ENCODE assay signal across 11 cellular contexts in genomic region chr16:30068333-30068732, GRCh38. TPM values are rescaled to one million over a fixed set of nuclear protein-coding genes. Genes with fewer than 3 reads are reported as not detected.
DNase-seq lines count a peak whose midpoint lies in the region; ATAC-seq, FAIRE-seq and TF ChIP-seq lines count a peak whose summit lies in the region.
"Had no signal": no experiment of that assay in that cellular context is flagged by ENCODE, and none has a peak within 500 bp of the region (broad histone marks: within the 10 kb centered on the region; RNA-seq: fewer than 3 reads in every experiment).

No MANE protein-coding gene starts in this region.

- peak overlapping the region; percentile 39 for H3K4me3 Mint-ChIP-seq in activated CD4-positive, alpha-beta T cell treated with anti-CD3 and anti-CD28 coated beads, Interleukin-2, amount 10 ng/mL, durations not matched to agents 7 days and 5 days
- H3K4me3 Mint-ChIP-seq in endothelial cell (ENCODE audit: unreplicated experiment), result peak overlapping the region; percentile 56
- peak overlapping the region; percentile 97 for H3K4me3 Mint-ChIP-seq in stimulated activated effector memory CD8-positive, alpha-beta T cell treated with anti-CD3 and anti-CD28 coated beads, Interleukin-12 subunit alpha, Interleukin-12 subunit beta, amount 100 ng/mL, for 72 hours

- H3K4me3 ChIP-seq in RWPE2 (ENCODE audit: severe bottlenecking) (no peak overlapping the region), BE2C (ENCODE audit: low read depth, low read length) (no peak overlapping the region)

- H3K27me3 ChIP-seq in RWPE2 (ENCODE audit: insufficient read depth, poor library complexity, severe bottlenecking) (no peaks in the 10 kb centered on the region), BE2C (no peaks in the 10 kb centered on the region)

- H3K4me1 Mint-ChIP-seq in activated CD4-positive, alpha-beta T cell treated with anti-CD3 and anti-CD28 coated beads, Interleukin-2, amount 10 ng/mL, durations not matched to agents 7 days and 5 days, result peaks cover 40% of the 10 kb centered on the region
- peaks cover 14% of the 10 kb centered on the region for H3K4me1 Mint-ChIP-seq in endothelial cell (ENCODE audit: unreplicated experiment)
- peaks cover 51% of the 10 kb centered on the region for H3K4me1 Mint-ChIP-seq in stimulated activated effector memory CD8-positive, alpha-beta T cell treated with anti-CD3 and anti-CD28 coated beads, Interleukin-12 subunit alpha, Interleukin-12 subunit beta, amount 100 ng/mL, for 72 hours

- DNase-seq in activated CD4-positive, alpha-beta T cell treated with anti-CD3 and anti-CD28 coated beads, Interleukin-2, amount 10 ng/mL, durations not matched to agents 7 days and 5 days, result no peak
- no peak for DNase-seq in activated CD4-positive, alpha-beta T cell treated with anti-CD3 and anti-CD28 coated beads, Interleukin-2, amount 50 U/mL, for 48 hours
- no peak for DNase-seq in RWPE2 (ENCODE audit: low spot score)
- no peak for DNase-seq in endothelial cell (ENCODE audit: low spot score)
- DNase-seq in stimulated activated effector memory CD8-positive, alpha-beta T cell treated with anti-CD3 and anti-CD28 coated beads, Interleukin-12 subunit alpha, Interleukin-12 subunit beta, amount 100 ng/mL, for 72 hours (ENCODE audit: low spot score in 2 of 2), result no peak
- DNase-seq in D721Med (ENCODE audit: insufficient read length, low spot score), result no peak
- DNase-seq in putamen (ENCODE audit: low spot score), result no peak
- no peak for DNase-seq in BE2C
- DNase-seq: left colon, NCI-H146, SIG-M5 had no signal

- H3K27me3 Mint-ChIP-seq in activated CD4-positive, alpha-beta T cell treated with anti-CD3 and anti-CD28 coated beads, Interleukin-2, amount 10 ng/mL, durations not matched to agents 7 days and 5 days, result no peaks in the 10 kb centered on the region
- H3K27me3 Mint-ChIP-seq in endothelial cell (ENCODE audit: unreplicated experiment), result peaks cover 10% of the 10 kb centered on the region

- peak overlapping the region; percentile 77 for H3K27ac Mint-ChIP-seq in activated CD4-positive, alpha-beta T cell treated with anti-CD3 and anti-CD28 coated beads, Interleukin-2, amount 10 ng/mL, durations not matched to agents 7 days and 5 days
- H3K27ac Mint-ChIP-seq in endothelial cell (ENCODE audit: unreplicated experiment), result peak overlapping the region; percentile 64
- peak overlapping the region; percentile 79 for H3K27ac Mint-ChIP-seq in stimulated activated effector memory CD8-positive, alpha-beta T cell treated with anti-CD3 and anti-CD28 coated beads, Interleukin-12 subunit alpha, Interleukin-12 subunit beta, amount 100 ng/mL, for 72 hours

- H3K4me1 ChIP-seq in RWPE2 (ENCODE audit: insufficient read depth, poor library complexity, severe bottlenecking), result peaks cover 12% of the 10 kb centered on the region
- peaks cover 5% of the 10 kb centered on the region; the same call in 1 of the 2 replicates for H3K4me1 ChIP-seq in BE2C

- CTCF ChIA-PET in activated CD4-positive, alpha-beta T cell treated with anti-CD3 and anti-CD28 coated beads, Interleukin-2, amount 10 ng/mL, durations not matched to agents 7 days and 5 days (lab: Charles Lee), result interaction anchor here (1.3 to 1.8 kb wide), 2 partner anchors 11 to 16 kb away, joined by 3 to 4 read pairs; a partner anchor contains a TSS

- POLR2A ChIA-PET in activated CD4-positive, alpha-beta T cell treated with anti-CD3 and anti-CD28 coated beads, Interleukin-2, amount 10 ng/mL, durations not matched to agents 7 days and 5 days (lab: Charles Lee), result no interaction called here

- H3K36me3 ChIP-seq in RWPE2 (ENCODE audit: low read depth) (peaks cover 68% of the 10 kb centered on the region), BE2C (peaks cover 73% of the 10 kb centered on the region)

- H3K9me3 ChIP-seq in RWPE2 (ENCODE audit: severe bottlenecking) (no peaks in the 10 kb centered on the region), BE2C (no peaks in the 10 kb centered on the region)

- H3K9me3 Mint-ChIP-seq in activated CD4-positive, alpha-beta T cell treated with anti-CD3 and anti-CD28 coated beads, Interleukin-2, amount 10 ng/mL, durations not matched to agents 7 days and 5 days, result no peaks in the 10 kb centered on the region
- H3K9me3 Mint-ChIP-seq in endothelial cell (ENCODE audit: unreplicated experiment), result no peaks in the 10 kb centered on the region
- no peaks in the 10 kb centered on the region for H3K9me3 Mint-ChIP-seq in stimulated activated effector memory CD8-positive, alpha-beta T cell treated with anti-CD3 and anti-CD28 coated beads, Interleukin-12 subunit alpha, Interleukin-12 subunit beta, amount 100 ng/mL, for 72 hours

- FAIRE-seq in D721Med (lab: Jason Lieb, UNC), result no peak

- H3K27ac ChIP-seq in RWPE2 (ENCODE audit: poor library complexity, severe bottlenecking), result peak overlapping the region; percentile 93

- no peak for ATAC-seq in RWPE2 (ENCODE audit: low read depth)
- ATAC-seq in stimulated activated effector memory CD8-positive, alpha-beta T cell treated with anti-CD3 and anti-CD28 coated beads, Interleukin-12 subunit alpha, Interleukin-12 subunit beta, amount 100 ng/mL, for 72 hours, result no peak
- ATAC-seq: left colon had no signal

- peaks cover 62% of the 10 kb centered on the region for H3K36me3 Mint-ChIP-seq in activated CD4-positive, alpha-beta T cell treated with anti-CD3 and anti-CD28 coated beads, Interleukin-2, amount 10 ng/mL, durations not matched to agents 7 days and 5 days (ENCODE audit: low read depth)
- peaks cover 31% of the 10 kb centered on the region for H3K36me3 Mint-ChIP-seq in endothelial cell (ENCODE audit: low read depth, unreplicated experiment)
- peaks cover 96% of the 10 kb centered on the region for H3K36me3 Mint-ChIP-seq in stimulated activated effector memory CD8-positive, alpha-beta T cell treated with anti-CD3 and anti-CD28 coated beads, Interleukin-12 subunit alpha, Interleukin-12 subunit beta, amount 100 ng/mL, for 72 hours

- TF ChIP-seq CTCF in RWPE2 (IDR thresholded peaks at IDR 0.05; ENCODE audit: poor library complexity, severe bottlenecking) (no peak), endothelial cell (IDR thresholded peaks at IDR 0.05; ENCODE audit: unreplicated experiment) (no peak), D721Med (IDR thresholded peaks at IDR 0.05; ENCODE audit: insufficient read depth, missing control alignments) (no peak), BE2C (IDR thresholded peaks at IDR 0.05; ENCODE audit: low read depth, low read length) (no peak)

RNA-seq across cellular contexts. Expression of gene ALDOA, which starts 2.8 kb away (rescaled TPM):
- total RNA-seq in activated CD4-positive, alpha-beta T cell treated with anti-CD3 and anti-CD28 coated beads, Interleukin-2, amount 10 ng/mL, durations not matched to agents 7 days and 5 days, result 1,000 to 10,000 TPM; 1,139 to 1,329 TPM
- total RNA-seq in endothelial cell (ENCODE audit: unreplicated experiment), result 551 TPM
- polyA plus RNA-seq in BE2C (2012; ENCODE audit: insufficient read depth, insufficient read length, low read depth), result 2,114 TPM

RNA-seq across cellular contexts. Expression of gene PPP4C, which starts 7.5 kb away (rescaled TPM):
- 100 to 1,000 TPM; 129 to 136 TPM for total RNA-seq in activated CD4-positive, alpha-beta T cell treated with anti-CD3 and anti-CD28 coated beads, Interleukin-2, amount 10 ng/mL, durations not matched to agents 7 days and 5 days
- total RNA-seq in endothelial cell (ENCODE audit: unreplicated experiment), result 191 TPM
- polyA plus RNA-seq in BE2C (2012; ENCODE audit: insufficient read depth, insufficient read length, low read depth), result 317 TPM

RNA-seq across cellular contexts. Expression of gene TBX6, which starts 23.4 kb away (rescaled TPM):
- total RNA-seq in activated CD4-positive, alpha-beta T cell treated with anti-CD3 and anti-CD28 coated beads, Interleukin-2, amount 10 ng/mL, durations not matched to agents 7 days and 5 days, result 1 to 10 TPM; 1.2 to 1.7 TPM
- 2.6 TPM for total RNA-seq in endothelial cell (ENCODE audit: unreplicated experiment)
- 2.1 TPM for polyA plus RNA-seq in BE2C (2012; ENCODE audit: insufficient read depth, insufficient read length, low read depth)

RNA-seq across cellular contexts. Expression of gene YPEL3, which starts 27.7 kb away (rescaled TPM):
- 10 to 100 TPM; 50.7 to 55.4 TPM for total RNA-seq in activated CD4-positive, alpha-beta T cell treated with anti-CD3 and anti-CD28 coated beads, Interleukin-2, amount 10 ng/mL, durations not matched to agents 7 days and 5 days
- 45.9 TPM for total RNA-seq in endothelial cell (ENCODE audit: unreplicated experiment)
- polyA plus RNA-seq in BE2C (2012; ENCODE audit: insufficient read depth, insufficient read length, low read depth), result 28.8 TPM

RNA-seq across cellular contexts. Expression of gene TLCD3B, which starts 37.3 kb away (rescaled TPM):
- 1 to 10 TPM; 7.1 to 7.2 TPM for total RNA-seq in activated CD4-positive, alpha-beta T cell treated with anti-CD3 and anti-CD28 coated beads, Interleukin-2, amount 10 ng/mL, durations not matched to agents 7 days and 5 days
- total RNA-seq in endothelial cell (ENCODE audit: unreplicated experiment), result 1.4 TPM
- 196 TPM for polyA plus RNA-seq in BE2C (2012; ENCODE audit: insufficient read depth, insufficient read length, low read depth)

Comparison
In these comparisons a context has a peak if more than half of its experiments do, and no peak if none do; other contexts are left out.
1. H3K4me3 Mint-ChIP-seq: peak in every context shown above with its lines; median percentile 97 in stimulated activated effector memory CD8-positive, alpha-beta T cell treated with anti-CD3 and anti-CD28 coated beads, Interleukin-12 subunit alpha, Interleukin-12 subunit beta, amount 100 ng/mL, for 72 hours; 56 in endothelial cell; 39 in activated CD4-positive, alpha-beta T cell treated with anti-CD3 and anti-CD28 coated beads, Interleukin-2, amount 10 ng/mL, durations not matched to agents 7 days and 5 days.